In the genomic region with DNA sequence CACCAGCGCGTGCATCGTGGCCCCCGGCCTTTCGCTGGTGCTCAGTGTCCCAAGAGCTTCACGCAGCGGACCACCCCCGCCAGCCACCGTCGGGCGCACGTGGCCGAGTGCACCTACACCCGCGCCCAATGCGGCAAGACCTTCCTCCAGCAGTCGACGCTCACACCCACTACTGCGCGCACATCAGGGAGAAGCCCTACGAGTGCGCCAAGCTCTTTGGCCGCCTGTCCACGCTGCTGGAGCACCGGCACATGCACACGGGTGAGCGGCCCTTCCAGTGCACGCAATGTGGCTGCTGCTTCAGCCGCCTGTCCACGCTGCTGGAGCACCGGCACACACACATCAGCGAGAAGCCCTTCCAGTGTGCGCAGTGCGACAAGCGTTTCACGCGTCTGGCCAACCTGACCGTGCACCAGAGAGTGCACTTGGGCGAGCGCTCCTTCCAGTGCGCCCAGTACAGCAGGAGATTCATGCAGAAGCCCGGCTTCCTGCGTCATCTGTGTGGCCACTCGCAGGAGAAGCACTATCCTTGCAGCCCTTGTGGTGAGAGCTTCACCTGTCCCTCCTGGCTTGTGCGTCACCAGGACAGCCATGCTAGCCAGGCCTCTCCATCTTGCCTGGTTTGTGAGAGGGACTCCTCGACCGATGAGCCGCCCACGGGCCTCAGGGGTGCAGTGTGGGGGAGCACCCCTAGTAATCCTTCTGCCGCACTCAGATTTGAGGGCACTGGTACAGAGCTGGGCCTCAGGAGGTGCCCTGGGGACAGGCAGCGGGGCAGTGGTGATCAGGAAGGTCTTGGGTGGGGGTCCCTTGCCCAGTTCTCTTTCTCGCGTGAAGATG, we compare ENCODE assay signal across 26 cellular contexts.
"Had no signal": no experiment of that assay in that cellular context is flagged by ENCODE, and none has a peak within 500 bp of the region (broad histone marks: within the 10 kb centered on the region; RNA-seq: fewer than 3 reads in every experiment).

No MANE protein-coding gene starts in this region.

- H3K36me3 ChIP-seq: neural progenitor cell, ovary, transverse colon, uterus had no signal

- H3K4me1 ChIP-seq: neural progenitor cell, prostate gland, stomach, testis, thyroid gland, transverse colon, uterus had no signal

- H3K9me3 Mint-ChIP-seq: natural killer cell, neural progenitor cell had no signal

- FAIRE-seq: islet of Langerhans had no signal

- H3K27me3 Mint-ChIP-seq: naive B cell; stimulated activated naive B cell treated with anti-CD40 and anti-IgM and Interleukin-4, amounts not matched to agents 10 μg/mL and 1 μg/mL and 100 μg/mL, for 72 hours had no signal

- H3K27me3 ChIP-seq: neural progenitor cell, ovary, stomach, testis, thyroid gland, transverse colon, uterus had no signal

- H3K9ac ChIP-seq: neural progenitor cell had no signal

- H3K4me3 ChIP-seq: left ventricle myocardium inferior, lung, neural progenitor cell, ovary, prostate gland, skin epidermis, stomach, testis, thyroid gland, transverse colon, uterus had no signal

- DNase-seq: hypothalamus; immature natural killer cell; left ventricle myocardium inferior; mesendoderm; naive B cell; natural killer cell; nephron progenitor cell; ovary; stimulated activated CD4-positive, alpha-beta T cell treated with anti-CD3 and anti-CD28 coated beads, Interleukin-12 subunit alpha, Interleukin-12 subunit beta, amount 100 ng/mL, for 4 hours; stimulated activated CD4-positive, alpha-beta T cell treated with anti-CD3 and anti-CD28 coated beads, Interleukin-15, amount 100 ng/mL, for 24 hours; stimulated activated CD4-positive, alpha-beta T cell treated with anti-CD3 and anti-CD28 coated beads, Interleukin-2, amount 100 ng/mL, for 24 hours; stimulated activated CD4-positive, alpha-beta T cell treated with anti-CD3 and anti-CD28 coated beads, Interleukin-4, amount 100 ng/mL, for 1 hour; stimulated activated naive B cell treated with anti-CD40 and anti-IgM and Interleukin-4, amounts not matched to agents 10 μg/mL and 1 μg/mL and 100 μg/mL, for 72 hours; stimulated activated naive CD8-positive, alpha-beta T cell treated with anti-CD3 and anti-CD28 coated beads, Interleukin-15, Interleukin-2, amounts not matched to agents 100 U/mL and 50 U/mL, for 24 hours; stomach; testis; thyroid gland; transverse colon; uterus had no signal

- H3K9me3 ChIP-seq: left ventricle myocardium inferior, ovary, prostate gland, stomach, testis, thyroid gland, transverse colon, uterus had no signal

- H2AFZ ChIP-seq: neural progenitor cell had no signal

- H3K27ac Mint-ChIP-seq: immature natural killer cell, mesothelial cell of epicardium, natural killer cell, nephron progenitor cell, neural progenitor cell had no signal

- H3K36me3 Mint-ChIP-seq: naive B cell, natural killer cell had no signal

- H3K4me3 Mint-ChIP-seq: immature natural killer cell; mesothelial cell of epicardium; natural killer cell; nephron progenitor cell; neural progenitor cell; stimulated activated naive B cell treated with anti-CD40 and anti-IgM and Interleukin-4, amounts not matched to agents 10 μg/mL and 1 μg/mL and 100 μg/mL, for 72 hours had no signal

- H3K4me2 ChIP-seq: neural progenitor cell had no signal

- H3K4me1 Mint-ChIP-seq: mesothelial cell of epicardium; nephron progenitor cell; neural progenitor cell; stimulated activated naive B cell treated with anti-CD40 and anti-IgM and Interleukin-4, amounts not matched to agents 10 μg/mL and 1 μg/mL and 100 μg/mL, for 72 hours had no signal

- ATAC-seq: natural killer cell; sciatic nerve; stimulated activated naive B cell treated with anti-CD40 and anti-IgM and Interleukin-4, amounts not matched to agents 10 μg/mL and 1 μg/mL and 100 μg/mL, for 72 hours; stimulated activated naive CD8-positive, alpha-beta T cell treated with anti-CD3 and anti-CD28 coated beads, Interleukin-15, Interleukin-2, amounts not matched to agents 100 U/mL and 50 U/mL, for 24 hours had no signal

- H3K27ac ChIP-seq: left ventricle myocardium inferior, neural progenitor cell, ovary, prostate gland, skin epidermis, stomach, testis, thyroid gland, transverse colon, uterus had no signal
